In genomic region chr3:184241141-184241446, GRCh38 we compare ENCODE assay signal across 17 cellular contexts. TPM values are rescaled to one million over a fixed set of nuclear protein-coding genes. Genes with fewer than 3 reads are reported as not detected.
"Had no signal": no experiment of that assay in that cellular context is flagged by ENCODE, and none has a peak within 500 bp of the region (broad histone marks: within the 10 kb centered on the region; RNA-seq: fewer than 3 reads in every experiment).

No MANE protein-coding gene starts in this region.

- H3K4me3 ChIP-seq: left lung had no signal

- H3K4me1 ChIP-seq: breast epithelium had no signal

- H3K27me3 Mint-ChIP-seq: stimulated activated memory B cell treated with anti-CD40 and anti-IgM and Interleukin-4, amounts not matched to agents 10 μg/mL and 1 μg/mL and 100 μg/mL, for 72 hours had no signal

- H3K27ac ChIP-seq: breast epithelium, left lung, upper lobe of left lung had no signal

- H3K4me3 Mint-ChIP-seq: nephron progenitor cell; stimulated activated memory B cell treated with anti-CD40 and anti-IgM and Interleukin-4, amounts not matched to agents 10 μg/mL and 1 μg/mL and 100 μg/mL, for 72 hours; T-helper 2 cell treated with Interferon-gamma antibody and Interleukin-4, amounts not matched to agents 5 μg/mL and 100 μg/mL, for 36 hours had no signal

- H3K9me3 ChIP-seq: breast epithelium, esophagus squamous epithelium, left lung, pancreas, upper lobe of left lung had no signal

- H3K9me3 Mint-ChIP-seq: activated naive CD4-positive, alpha-beta T cell treated with anti-CD3 and anti-CD28 coated beads, Interleukin-2, amount 50 U/mL, for 72 hours; nephron progenitor cell; stimulated activated memory B cell treated with anti-CD40 and anti-IgM and Interleukin-4, amounts not matched to agents 10 μg/mL and 1 μg/mL and 100 μg/mL, for 72 hours; T-helper 2 cell treated with Interferon-gamma antibody and Interleukin-4, amounts not matched to agents 5 μg/mL and 100 μg/mL, for 36 hours had no signal

- FAIRE-seq: pancreas had no signal

- H3K27ac Mint-ChIP-seq: activated naive CD4-positive, alpha-beta T cell treated with anti-CD3 and anti-CD28 coated beads, Interleukin-2, amount 50 U/mL, for 72 hours; nephron progenitor cell; stimulated activated memory B cell treated with anti-CD40 and anti-IgM and Interleukin-4, amounts not matched to agents 10 μg/mL and 1 μg/mL and 100 μg/mL, for 72 hours; T-helper 2 cell treated with Interferon-gamma antibody and Interleukin-4, amounts not matched to agents 5 μg/mL and 100 μg/mL, for 36 hours had no signal

- DNase-seq: activated CD4-positive, alpha-beta T cell treated with anti-CD3 and anti-CD28 coated beads, Interleukin-2, amount 50 U/mL, for 4 hours; activated CD4-positive, CD25-positive, alpha-beta regulatory T cell treated with anti-CD3 and anti-CD28 coated beads, Interleukin-2, amount 50 U/mL, for 72 hours; activated effector memory CD4-positive, alpha-beta T cell treated with anti-CD3 and anti-CD28 coated beads, Interleukin-2, amount 50 U/mL, for 16 hours; activated T-cell treated with anti-CD3 and anti-CD28 coated beads, Interleukin-2, amount 50 U/mL, for 1 hour; esophagus squamous epithelium; mesenchymal stem cell had no signal

- H3K4me1 Mint-ChIP-seq: nephron progenitor cell had no signal

- H3K27me3 ChIP-seq: breast epithelium, pancreas had no signal

RNA-seq across cellular contexts. Expression of gene VWA5B2, which starts 11.7 kb away (rescaled TPM):
- total RNA-seq: activated naive CD4-positive, alpha-beta T cell treated with anti-CD3 and anti-CD28 coated beads, Interleukin-2, amount 50 U/mL, for 72 hours; aorta; dermis microvascular lymphatic vessel endothelial cell; skeletal muscle tissue had no signal

RNA-seq across cellular contexts. Expression of gene CAMK2N2, which starts 20.3 kb away (rescaled TPM):
- total RNA-seq: breast epithelium, dermis microvascular lymphatic vessel endothelial cell, esophagus squamous epithelium, skeletal muscle tissue had no signal
- polyA plus RNA-seq: aorta had no signal

RNA-seq across cellular contexts. Expression of gene ECE2, which starts 34.7 kb away (rescaled TPM):
- total RNA-seq: aorta, breast epithelium, dermis microvascular lymphatic vessel endothelial cell, esophagus squamous epithelium, left lung, skeletal muscle tissue, upper lobe of left lung had no signal
- polyA plus RNA-seq: aorta had no signal
